In genomic region chr15:64162478-64162868, GRCh38 we compare ENCODE assay signal across 8 cellular contexts.
A peak's percentile ranks its signal among the peaks of the same experiment; 100 is the strongest.
DNase-seq lines count a peak whose midpoint lies in the region; ATAC-seq and TF ChIP-seq lines count a peak whose summit lies in the region.

No MANE protein-coding gene starts in this region.

- peaks cover 47% of the 10 kb centered on the region for H3K4me1 Mint-ChIP-seq in activated naive CD8-positive, alpha-beta T cell (ENCODE audit: low read depth)
- peaks cover 60% of the 10 kb centered on the region for H3K4me1 Mint-ChIP-seq in stimulated activated memory B cell treated with anti-CD40 and anti-IgM and Interleukin-4, amounts not matched to agents 10 μg/mL and 1 μg/mL and 100 μg/mL, for 72 hours

- ATAC-seq in GM19324 (IDR thresholded peaks at IDR 0.05; ENCODE audit: low FRiP score, unreplicated experiment) (peak; percentile 18), HG03095 (IDR thresholded peaks at IDR 0.05; ENCODE audit: unreplicated experiment) (peak; percentile 10)
- ATAC-seq in stimulated activated memory B cell treated with anti-CD40 and anti-IgM and Interleukin-4, amounts not matched to agents 10 μg/mL and 1 μg/mL and 100 μg/mL, for 72 hours: peak; percentile 51

- no peaks in the 10 kb centered on the region for H3K27me3 Mint-ChIP-seq in activated naive CD8-positive, alpha-beta T cell
- no peaks in the 10 kb centered on the region for H3K27me3 Mint-ChIP-seq in stimulated activated memory B cell treated with anti-CD40 and anti-IgM and Interleukin-4, amounts not matched to agents 10 μg/mL and 1 μg/mL and 100 μg/mL, for 72 hours

- H3K4me3 Mint-ChIP-seq in activated naive CD8-positive, alpha-beta T cell: peak overlapping the region; percentile 91
- peak overlapping the region; percentile 96 for H3K4me3 Mint-ChIP-seq in stimulated activated memory B cell treated with anti-CD40 and anti-IgM and Interleukin-4, amounts not matched to agents 10 μg/mL and 1 μg/mL and 100 μg/mL, for 72 hours

- peak overlapping the region; percentile 67 for H3K4me3 ChIP-seq in iPS-11a (ENCODE audit: low read depth, low read length)

- TF ChIP-seq CTCF in GM10266 (IDR thresholded peaks at IDR 0.05; ENCODE audit: control insufficient read depth, insufficient read depth, low read depth, missing control alignments): no peak

- H3K36me3 Mint-ChIP-seq in activated naive CD8-positive, alpha-beta T cell: peaks cover 14% of the 10 kb centered on the region
- H3K36me3 Mint-ChIP-seq in stimulated activated memory B cell treated with anti-CD40 and anti-IgM and Interleukin-4, amounts not matched to agents 10 μg/mL and 1 μg/mL and 100 μg/mL, for 72 hours: peaks cover 31% of the 10 kb centered on the region

- DNase-seq in GM10266 (ENCODE audit: extremely low spot score): no peak
- no peak for DNase-seq in activated CD4-positive, CD25-positive, alpha-beta regulatory T cell treated with anti-CD3 and anti-CD28 coated beads, Interleukin-2, amount 50 U/mL, for 72 hours
- no peak for DNase-seq in stimulated activated CD4-positive, alpha-beta T cell treated with anti-CD3 and anti-CD28 coated beads, Interleukin-15, amount 100 ng/mL, for 24 hours

- H3K9me3 Mint-ChIP-seq in activated naive CD8-positive, alpha-beta T cell (ENCODE audit: low read depth): no peaks in the 10 kb centered on the region
- no peaks in the 10 kb centered on the region for H3K9me3 Mint-ChIP-seq in stimulated activated memory B cell treated with anti-CD40 and anti-IgM and Interleukin-4, amounts not matched to agents 10 μg/mL and 1 μg/mL and 100 μg/mL, for 72 hours

- peak overlapping the region; percentile 77 for H3K27ac Mint-ChIP-seq in activated naive CD8-positive, alpha-beta T cell
- peak overlapping the region; percentile 91 for H3K27ac Mint-ChIP-seq in stimulated activated memory B cell treated with anti-CD40 and anti-IgM and Interleukin-4, amounts not matched to agents 10 μg/mL and 1 μg/mL and 100 μg/mL, for 72 hours
